ENCODE assay signal across 37 cellular contexts in the genomic region with DNA sequence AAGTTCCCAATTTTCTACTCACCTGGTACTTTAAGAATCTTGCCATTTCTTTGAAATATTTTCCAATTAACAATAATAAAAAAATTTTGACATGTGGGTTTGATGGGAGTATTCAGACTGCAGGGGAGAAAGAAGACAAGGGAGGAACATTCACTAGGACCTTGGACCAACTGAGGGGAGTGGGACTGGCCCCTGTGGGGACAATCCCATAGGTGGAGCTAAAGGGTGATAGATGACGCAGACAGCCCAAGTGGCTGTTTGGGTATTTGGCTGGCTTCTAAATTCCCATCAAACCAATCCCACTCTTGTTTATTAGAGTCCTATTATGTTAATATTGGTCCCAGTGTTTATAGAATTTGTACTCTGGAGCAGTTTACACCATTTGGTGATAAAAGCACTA.
"Had no signal": no experiment of that assay in that cellular context is flagged by ENCODE, and none has a peak within 500 bp of the region (broad histone marks: within the 10 kb centered on the region; RNA-seq: fewer than 3 reads in every experiment).

No MANE protein-coding gene starts in this region.

- H3K4me1 ChIP-seq: ascending aorta had no signal

- H3K9me3 ChIP-seq: ascending aorta had no signal

- H3K36me3 Mint-ChIP-seq: activated CD8-positive, alpha-beta memory T cell treated with anti-CD3 and anti-CD28 coated beads, Interleukin-2, amount 10 ng/mL, durations not matched to agents 7 days and 5 days; activated naive CD4-positive, alpha-beta T cell treated with anti-CD3 and anti-CD28 coated beads, Interleukin-2, amount 10 ng/mL, durations not matched to agents 7 days and 5 days; activated naive CD4-positive, alpha-beta T cell treated with anti-CD3 and anti-CD28 coated beads, Interleukin-2, amount 50 U/mL, for 24 hours; activated naive CD8-positive, alpha-beta T cell; activated naive CD8-positive, alpha-beta T cell treated with anti-CD3 and anti-CD28 coated beads, Interleukin-2, amount 10 ng/mL, durations not matched to agents 7 days and 5 days; brain had no signal

- H3K27me3 Mint-ChIP-seq: activated CD4-positive, alpha-beta memory T cell treated with anti-CD3 and anti-CD28 coated beads, Interleukin-2, amount 10 ng/mL, durations not matched to agents 7 days and 5 days; activated CD4-positive, alpha-beta T cell treated with anti-CD3 and anti-CD28 coated beads, Interleukin-2, amount 10 ng/mL, durations not matched to agents 7 days and 5 days; activated CD8-positive, alpha-beta memory T cell treated with anti-CD3 and anti-CD28 coated beads, Interleukin-2, amount 10 ng/mL, durations not matched to agents 7 days and 5 days; activated naive CD4-positive, alpha-beta T cell treated with anti-CD3 and anti-CD28 coated beads, Interleukin-2, amount 10 ng/mL, durations not matched to agents 7 days and 5 days; brain; central memory CD8-positive, alpha-beta T cell had no signal

- H3K36me3 ChIP-seq: ascending aorta, cardiac muscle cell had no signal

- DNase-seq: activated CD4-positive, alpha-beta memory T cell treated with anti-CD3 and anti-CD28 coated beads, Interleukin-2, amount 10 ng/mL, durations not matched to agents 7 days and 5 days; activated CD4-positive, alpha-beta T cell treated with anti-CD3 and anti-CD28 coated beads for 1 hour; activated CD4-positive, alpha-beta T cell treated with anti-CD3 and anti-CD28 coated beads for 36 hours; activated CD4-positive, alpha-beta T cell treated with anti-CD3 and anti-CD28 coated beads for 48 hours; activated CD4-positive, alpha-beta T cell treated with anti-CD3 and anti-CD28 coated beads, Interleukin-2, amount 10 ng/mL, durations not matched to agents 7 days and 5 days; activated CD4-positive, alpha-beta T cell treated with anti-CD3 and anti-CD28 coated beads, Interleukin-2, amount 50 U/mL, for 48 hours; activated CD4-positive, CD25-positive, alpha-beta regulatory T cell; activated CD8-positive, alpha-beta memory T cell treated with anti-CD3 and anti-CD28 coated beads for 24 hours; activated CD8-positive, alpha-beta memory T cell treated with anti-CD3 and anti-CD28 coated beads, Interleukin-2, amount 10 ng/mL, durations not matched to agents 7 days and 5 days; activated CD8-positive, alpha-beta memory T cell treated with anti-CD3 and anti-CD28 coated beads, Interleukin-2, amount 50 U/mL, for 48 hours; activated CD8-positive, alpha-beta T cell treated with anti-CD3 and anti-CD28 coated beads, Interleukin-2, amount 10 ng/mL, durations not matched to agents 7 days and 5 days; activated effector memory CD4-positive, alpha-beta T cell treated with Interleukin-2 at 50 U/mL for 16 hours; activated gamma-delta T cell; activated naive CD4-positive, alpha-beta T cell treated with anti-CD3 and anti-CD28 coated beads, Interleukin-2, amount 10 ng/mL, durations not matched to agents 7 days and 5 days; activated naive CD4-positive, alpha-beta T cell treated with Interleukin-2 at 50 U/mL for 16 hours; activated naive CD8-positive, alpha-beta T cell treated with anti-CD3 and anti-CD28 coated beads, Interleukin-2, amount 10 ng/mL, durations not matched to agents 7 days and 5 days; activated naive CD8-positive, alpha-beta T cell treated with anti-CD3 and anti-CD28 coated beads, Interleukin-2, amount 50 U/mL, for 24 hours; activated T-cell treated with anti-CD3 and anti-CD28 coated beads, Interleukin-2, amount 50 U/mL, for 24 hours; activated T-cell treated with anti-CD3 and anti-CD28 coated beads, Interleukin-2, amount 50 U/mL, for 48 hours; amygdala; anterior cingulate cortex; caudate nucleus; cerebellar nuclear complex; T-helper 1 cell; T-helper 2 cell; T-helper 9 cell had no signal

- H3K4me3 Mint-ChIP-seq: activated CD4-positive, alpha-beta memory T cell treated with anti-CD3 and anti-CD28 coated beads, Interleukin-2, amount 10 ng/mL, durations not matched to agents 7 days and 5 days; activated CD4-positive, alpha-beta T cell treated with anti-CD3 and anti-CD28 coated beads for 36 hours; activated CD4-positive, alpha-beta T cell treated with anti-CD3 and anti-CD28 coated beads, Interleukin-2, amount 10 ng/mL, durations not matched to agents 7 days and 5 days; activated CD8-positive, alpha-beta memory T cell treated with anti-CD3 and anti-CD28 coated beads, Interleukin-2, amount 10 ng/mL, durations not matched to agents 7 days and 5 days; activated CD8-positive, alpha-beta T cell treated with anti-CD3 and anti-CD28 coated beads, Interleukin-2, amount 10 ng/mL, durations not matched to agents 7 days and 5 days; activated naive CD4-positive, alpha-beta T cell treated with anti-CD3 and anti-CD28 coated beads, Interleukin-2, amount 10 ng/mL, durations not matched to agents 7 days and 5 days; activated naive CD4-positive, alpha-beta T cell treated with anti-CD3 and anti-CD28 coated beads, Interleukin-2, amount 50 U/mL, for 24 hours; activated naive CD8-positive, alpha-beta T cell; activated naive CD8-positive, alpha-beta T cell treated with anti-CD3 and anti-CD28 coated beads, Interleukin-2, amount 10 ng/mL, durations not matched to agents 7 days and 5 days; activated naive CD8-positive, alpha-beta T cell treated with anti-CD3 and anti-CD28 coated beads, Interleukin-2, amount 50 U/mL, for 24 hours; activated T-cell treated with anti-CD3 and anti-CD28 coated beads, Interleukin-2, amount 50 U/mL, for 24 hours; brain; central memory CD8-positive, alpha-beta T cell; T-helper 1 cell treated with Interleukin-12 subunit alpha and Interleukin-12 subunit beta and Interleukin-4 antibody, amounts not matched to agents 30 μg/mL and 1 μg/mL, for 36 hours; T-helper 2 cell treated with Interferon-gamma antibody and Interleukin-4, amounts not matched to agents 5 μg/mL and 100 μg/mL, for 36 hours had no signal

- H3K27me3 ChIP-seq: ascending aorta, cardiac muscle cell had no signal

- H3K4me3 ChIP-seq: ascending aorta, cardiac muscle cell had no signal

- H3K27ac Mint-ChIP-seq: activated CD4-positive, alpha-beta memory T cell treated with anti-CD3 and anti-CD28 coated beads, Interleukin-2, amount 10 ng/mL, durations not matched to agents 7 days and 5 days; activated CD4-positive, alpha-beta T cell treated with anti-CD3 and anti-CD28 coated beads for 36 hours; activated CD4-positive, alpha-beta T cell treated with anti-CD3 and anti-CD28 coated beads, Interleukin-2, amount 10 ng/mL, durations not matched to agents 7 days and 5 days; activated CD8-positive, alpha-beta memory T cell treated with anti-CD3 and anti-CD28 coated beads, Interleukin-2, amount 10 ng/mL, durations not matched to agents 7 days and 5 days; activated CD8-positive, alpha-beta T cell treated with anti-CD3 and anti-CD28 coated beads, Interleukin-2, amount 10 ng/mL, durations not matched to agents 7 days and 5 days; activated naive CD4-positive, alpha-beta T cell treated with anti-CD3 and anti-CD28 coated beads, Interleukin-2, amount 10 ng/mL, durations not matched to agents 7 days and 5 days; activated naive CD4-positive, alpha-beta T cell treated with anti-CD3 and anti-CD28 coated beads, Interleukin-2, amount 50 U/mL, for 24 hours; activated naive CD8-positive, alpha-beta T cell; activated naive CD8-positive, alpha-beta T cell treated with anti-CD3 and anti-CD28 coated beads, Interleukin-2, amount 10 ng/mL, durations not matched to agents 7 days and 5 days; activated naive CD8-positive, alpha-beta T cell treated with anti-CD3 and anti-CD28 coated beads, Interleukin-2, amount 50 U/mL, for 24 hours; activated T-cell treated with anti-CD3 and anti-CD28 coated beads, Interleukin-2, amount 50 U/mL, for 24 hours; activated T-helper 2 cell treated with anti-CD3 and anti-CD28 coated beads, Interferon-gamma antibody, Interleukin-2, Interleukin-4, amounts not matched to agents 10 μg/mL and 5 μg/mL and 100 μg/mL, durations not matched to agents 14 hours and 24 hours and 36 hours; brain; T-helper 1 cell treated with Interleukin-12 subunit alpha and Interleukin-12 subunit beta and Interleukin-4 antibody, amounts not matched to agents 30 μg/mL and 1 μg/mL, for 36 hours; T-helper 2 cell treated with Interferon-gamma antibody and Interleukin-4, amounts not matched to agents 5 μg/mL and 100 μg/mL, for 36 hours had no signal

- H3K27ac ChIP-seq: ascending aorta, cardiac muscle cell, VCaP had no signal

- ATAC-seq: activated CD4-positive, alpha-beta T cell treated with anti-CD3 and anti-CD28 coated beads for 36 hours; activated CD4-positive, CD25-positive, alpha-beta regulatory T cell treated with anti-CD3 and anti-CD28 coated beads, Interleukin-2, amount 50 U/mL, for 24 hours; activated CD8-positive, alpha-beta memory T cell treated with anti-CD3 and anti-CD28 coated beads, Interleukin-2, amount 10 ng/mL, durations not matched to agents 7 days and 5 days; activated CD8-positive, alpha-beta T cell treated with anti-CD3 and anti-CD28 coated beads, Interleukin-2, amount 10 ng/mL, durations not matched to agents 7 days and 5 days; activated naive CD8-positive, alpha-beta T cell treated with anti-CD3 and anti-CD28 coated beads, Interleukin-2, amount 50 U/mL, for 24 hours had no signal

- H3K9me3 Mint-ChIP-seq: activated CD4-positive, alpha-beta memory T cell treated with anti-CD3 and anti-CD28 coated beads, Interleukin-2, amount 10 ng/mL, durations not matched to agents 7 days and 5 days; activated CD4-positive, alpha-beta T cell treated with anti-CD3 and anti-CD28 coated beads, Interleukin-2, amount 10 ng/mL, durations not matched to agents 7 days and 5 days; activated naive CD4-positive, alpha-beta T cell treated with anti-CD3 and anti-CD28 coated beads, Interleukin-2, amount 10 ng/mL, durations not matched to agents 7 days and 5 days; activated naive CD4-positive, alpha-beta T cell treated with anti-CD3 and anti-CD28 coated beads, Interleukin-2, amount 50 U/mL, for 24 hours; activated naive CD8-positive, alpha-beta T cell treated with anti-CD3 and anti-CD28 coated beads, Interleukin-2, amount 10 ng/mL, durations not matched to agents 7 days and 5 days; activated naive CD8-positive, alpha-beta T cell treated with anti-CD3 and anti-CD28 coated beads, Interleukin-2, amount 50 U/mL, for 24 hours; activated T-cell treated with anti-CD3 and anti-CD28 coated beads, Interleukin-2, amount 50 U/mL, for 24 hours; activated T-helper 2 cell treated with anti-CD3 and anti-CD28 coated beads, Interferon-gamma antibody, Interleukin-2, Interleukin-4, amounts not matched to agents 10 μg/mL and 5 μg/mL and 100 μg/mL, durations not matched to agents 14 hours and 24 hours and 36 hours; brain; central memory CD8-positive, alpha-beta T cell; T-helper 1 cell treated with Interleukin-12 subunit alpha and Interleukin-12 subunit beta and Interleukin-4 antibody, amounts not matched to agents 30 μg/mL and 1 μg/mL, for 36 hours; T-helper 2 cell treated with Interferon-gamma antibody and Interleukin-4, amounts not matched to agents 5 μg/mL and 100 μg/mL, for 36 hours had no signal

- H3K4me1 Mint-ChIP-seq: activated CD4-positive, alpha-beta memory T cell treated with anti-CD3 and anti-CD28 coated beads, Interleukin-2, amount 10 ng/mL, durations not matched to agents 7 days and 5 days; activated CD4-positive, alpha-beta T cell treated with anti-CD3 and anti-CD28 coated beads for 36 hours; activated CD4-positive, alpha-beta T cell treated with anti-CD3 and anti-CD28 coated beads, Interleukin-2, amount 10 ng/mL, durations not matched to agents 7 days and 5 days; activated CD8-positive, alpha-beta memory T cell treated with anti-CD3 and anti-CD28 coated beads, Interleukin-2, amount 10 ng/mL, durations not matched to agents 7 days and 5 days; activated naive CD4-positive, alpha-beta T cell treated with anti-CD3 and anti-CD28 coated beads, Interleukin-2, amount 10 ng/mL, durations not matched to agents 7 days and 5 days; activated naive CD4-positive, alpha-beta T cell treated with anti-CD3 and anti-CD28 coated beads, Interleukin-2, amount 50 U/mL, for 24 hours; activated naive CD8-positive, alpha-beta T cell treated with anti-CD3 and anti-CD28 coated beads, Interleukin-2, amount 10 ng/mL, durations not matched to agents 7 days and 5 days; activated naive CD8-positive, alpha-beta T cell treated with anti-CD3 and anti-CD28 coated beads, Interleukin-2, amount 50 U/mL, for 24 hours; brain; central memory CD8-positive, alpha-beta T cell had no signal
